ENCODE assay signal across 21 cellular contexts in genomic region chr11:58023435-58023931, GRCh38. TPM values are rescaled to one million over a fixed set of nuclear protein-coding genes. Genes with fewer than 3 reads are reported as not detected.
DNase-seq lines count a peak whose midpoint lies in the region; ATAC-seq, FAIRE-seq and TF ChIP-seq lines count a peak whose summit lies in the region.
"Had no signal": no experiment of that assay in that cellular context is flagged by ENCODE, and none has a peak within 500 bp of the region (broad histone marks: within the 10 kb centered on the region; RNA-seq: fewer than 3 reads in every experiment).

Gene OR9Q1, plus strand, starts transcription at chr11:58023881. Its CDS starts 155,564 bp downstream, at chr11:58179445.

- H3K36me3 ChIP-seq in A673 (ENCODE audit: insufficient read depth, low read length, poor library complexity, severe bottlenecking) (no peaks in the 10 kb centered on the region), adrenal gland (replicated peaks in 1 of 2) (no peaks in the 10 kb centered on the region), kidney (ENCODE audit: control insufficient read depth in 1 of 2, insufficient read depth in 2 of 2, low read length in 2 of 2) (no peaks in the 10 kb centered on the region), psoas muscle (ENCODE audit: insufficient read depth in 1 of 2, low read depth in 1 of 2) (no peaks in the 10 kb centered on the region)

- no peak for TF ChIP-seq POLR2A in adrenal gland (IDR thresholded peaks at IDR 0.05)

- 57 to 74% (median 63%) methylated on average over 5 of the region's 5 CpGs for WGBS in adrenal gland, 4 donors
- 62 to 77% (median 75%) methylated on average over 5 of the region's 5 CpGs for WGBS in psoas muscle, 3 donors

- H3K9me3 ChIP-seq in A673 (ENCODE audit: low read depth, low read length, poor library complexity, severe bottlenecking) (no peaks in the 10 kb centered on the region), adrenal gland (replicated peaks in 1 of 3) (no peaks in the 10 kb centered on the region), kidney (ENCODE audit: control insufficient read depth in 1 of 2, low read length in 2 of 2) (no peaks in the 10 kb centered on the region), psoas muscle (no peaks in the 10 kb centered on the region)

- intact Hi-C loops in A673 (cut with micrococcal nuclease; ENCODE audit: unreplicated experiment) (no loop called here), adrenal gland (cut with DNase I) (no loop called here), kidney (cut with DNase I) (no loop called here), psoas muscle (cut with DNase I) (no loop called here)

- CTCF ChIA-PET in A673 (lab: Charles Lee), result no interaction called here

- no peaks in the 10 kb centered on the region for H3K27me3 ChIP-seq in A673 (replicated peaks; ENCODE audit: insufficient read depth, low read depth, low read length, poor library complexity)
- H3K27me3 ChIP-seq in adrenal gland, result no peaks in the 10 kb centered on the region
- no peaks in the 10 kb centered on the region for H3K27me3 ChIP-seq in psoas muscle (ENCODE audit: insufficient read depth in 3 of 3, low read length in 2 of 3)

- BruUV-seq in A673 (replicated peaks; lab: Mats Ljungman, UMichigan), result no TSS peak

- DNase-seq in A673 (ENCODE audit: low spot score) (no peak), adrenal gland (no peak), kidney (no peak), psoas muscle (no peak), DMS153 treated with DMSO at 0.1 percent for 48 hours (lab: John Stamatoyannopoulos, UW; ENCODE audit: unreplicated experiment) (no peak), T-helper 1 cell (no peak)
- DNase-seq: activated CD4-positive, alpha-beta T cell treated with anti-CD3 and anti-CD28 coated beads, Interleukin-2, amount 50 U/mL, for 1 hour; activated naive CD4-positive, alpha-beta T cell treated with anti-CD3 and anti-CD28 coated beads, Interleukin-2, amount 10 ng/mL, durations not matched to agents 7 days and 5 days; CD4-positive, alpha-beta T cell; DND-41; NCI-H1417 had no signal

- H3K27ac ChIP-seq in A673 (ENCODE audit: low read depth, low read length, poor library complexity, severe bottlenecking) (peak within 1 kb of the TSS; percentile 22), adrenal gland (peak within 1 kb of the TSS in 3 of 5 donors; percentile 15 to 76 (median 49)), kidney (ENCODE audit: low read depth in 2 of 2, low read length in 2 of 2) (peak within 1 kb of the TSS; percentile 47 to 72), psoas muscle (peak within 1 kb of the TSS; percentile 61)

- TF ChIP-seq CTCF in A673 (conservative IDR thresholded peaks at IDR 0.05; ENCODE audit: low read depth, low read length), result no peak
- TF ChIP-seq CTCF in adrenal gland (IDR thresholded peaks at IDR 0.05), result no peak
- TF ChIP-seq CTCF in kidney (IDR thresholded peaks at IDR 0.05; ENCODE audit: borderline replicate concordance, extremely low read depth, insufficient read depth), result no peak
- no peak for TF ChIP-seq CTCF in psoas muscle (IDR thresholded peaks at IDR 0.05)

- no peak within 1 kb of the TSS for H3K9ac ChIP-seq in kidney (ENCODE audit: low read length in 2 of 2)

- POLR2A ChIA-PET in A673 (lab: Charles Lee; ENCODE audit: low non-redundant PET), result no interaction called here

- ATAC-seq in psoas muscle, result no peak
- ATAC-seq in GM18873 (IDR thresholded peaks at IDR 0.05; ENCODE audit: low FRiP score, unreplicated experiment), result no peak
- no peak for ATAC-seq in GM21576 (IDR thresholded peaks at IDR 0.05; ENCODE audit: unreplicated experiment)
- ATAC-seq: HCT116, Panc1 had no signal

- peaks cover 9% of the 10 kb centered on the region for H3K4me1 ChIP-seq in A673 (ENCODE audit: insufficient read depth, low read length, poor library complexity, severe bottlenecking)
- no peaks in the 10 kb centered on the region for H3K4me1 ChIP-seq in adrenal gland (replicated peaks in 1 of 2)
- H3K4me1 ChIP-seq in kidney (ENCODE audit: control insufficient read depth in 1 of 2, insufficient read depth in 1 of 2, low read depth in 1 of 2, low read length in 2 of 2), result peaks cover 11 to 17% of the 10 kb centered on the region in 2 donors
- peaks cover 14% of the 10 kb centered on the region for H3K4me1 ChIP-seq in psoas muscle

- H3K4me3 ChIP-seq in A673 (ENCODE audit: low read depth, low read length, poor library complexity, severe bottlenecking) (no peak within 1 kb of the TSS), adrenal gland (no peak within 1 kb of the TSS), kidney (ENCODE audit: low read length in 2 of 2) (no peak within 1 kb of the TSS), psoas muscle (no peak within 1 kb of the TSS)

- no peak for FAIRE-seq in kidney (lab: Jason Lieb, UNC)
- FAIRE-seq: GM18507, GM19239 had no signal

RNA-seq across cellular contexts. Expression of gene OR9Q1, which starts in this region (rescaled TPM):
- total RNA-seq in A673 (2021) (not detected in 2 replicates), adrenal gland (not detected), kidney (not detected), psoas muscle (not detected)
- polyA plus RNA-seq in adrenal gland (not detected), kidney (ENCODE audit: insufficient read depth, low read depth, low replicate concordance) (not detected), psoas muscle (not detected)
- total RNA-seq: CD4-positive, alpha-beta T cell; HT1080; LHCN-M2; myocyte; pulmonary artery endothelial cell had no signal
